Comparison of ENCODE assay signal across 20 cellular contexts in genomic region chr2:227095346-227095745, GRCh38.
"Had no signal": no experiment of that assay in that cellular context is flagged by ENCODE, and none has a peak within 500 bp of the region (broad histone marks: within the 10 kb centered on the region; RNA-seq: fewer than 3 reads in every experiment).

No MANE protein-coding gene starts in this region.

- H3K36me3 ChIP-seq: esophagus muscularis mucosa, prostate gland, right lobe of liver, tibial nerve had no signal

- H3K4me1 ChIP-seq: esophagus muscularis mucosa, foreskin keratinocyte, parathyroid adenoma, prostate gland, right lobe of liver, testis, tibial nerve had no signal

- H3K4me3 ChIP-seq: coronary artery, esophagus muscularis mucosa, lung, prostate gland, right lobe of liver, testis, tibial nerve had no signal

- H3K79me2 ChIP-seq: parathyroid adenoma had no signal

- H3K9me3 ChIP-seq: prostate gland, right lobe of liver, testis had no signal

- H3K27me3 ChIP-seq: esophagus muscularis mucosa, foreskin keratinocyte, right lobe of liver, testis, tibial nerve had no signal

- DNase-seq: effector memory CD4-positive, alpha-beta T cell; foreskin keratinocyte; kidney; left cardiac atrium; left ventricle myocardium superior; naive thymus-derived CD4-positive, alpha-beta T cell; nephron progenitor cell; right lobe of liver; stimulated activated CD4-positive, alpha-beta T cell treated with anti-CD3 and anti-CD28 coated beads, Interleukin-2, amount 100 ng/mL, for 24 hours; stimulated activated CD4-positive, alpha-beta T cell treated with anti-CD3 and anti-CD28 coated beads, Interleukin-4, amount 100 ng/mL, for 4 hours; stimulated activated naive B cell treated with anti-CD40 and anti-IgM and Interleukin-4, amounts not matched to agents 10 μg/mL and 1 μg/mL and 100 μg/mL, for 72 hours; stimulated activated naive CD8-positive, alpha-beta T cell treated with anti-CD3 and anti-CD28 coated beads, Interleukin-15, amount 100 ng/mL, for 72 hours; testis had no signal

- H3K27ac ChIP-seq: coronary artery, epithelial cell of prostate, esophagus muscularis mucosa, foreskin keratinocyte, parathyroid adenoma, prostate gland, right lobe of liver, testis, tibial nerve had no signal

- H3K9ac ChIP-seq: parathyroid adenoma had no signal

- H2AFZ ChIP-seq: parathyroid adenoma had no signal
